ENCODE assay signal across 1 cellular context in the genomic region with DNA sequence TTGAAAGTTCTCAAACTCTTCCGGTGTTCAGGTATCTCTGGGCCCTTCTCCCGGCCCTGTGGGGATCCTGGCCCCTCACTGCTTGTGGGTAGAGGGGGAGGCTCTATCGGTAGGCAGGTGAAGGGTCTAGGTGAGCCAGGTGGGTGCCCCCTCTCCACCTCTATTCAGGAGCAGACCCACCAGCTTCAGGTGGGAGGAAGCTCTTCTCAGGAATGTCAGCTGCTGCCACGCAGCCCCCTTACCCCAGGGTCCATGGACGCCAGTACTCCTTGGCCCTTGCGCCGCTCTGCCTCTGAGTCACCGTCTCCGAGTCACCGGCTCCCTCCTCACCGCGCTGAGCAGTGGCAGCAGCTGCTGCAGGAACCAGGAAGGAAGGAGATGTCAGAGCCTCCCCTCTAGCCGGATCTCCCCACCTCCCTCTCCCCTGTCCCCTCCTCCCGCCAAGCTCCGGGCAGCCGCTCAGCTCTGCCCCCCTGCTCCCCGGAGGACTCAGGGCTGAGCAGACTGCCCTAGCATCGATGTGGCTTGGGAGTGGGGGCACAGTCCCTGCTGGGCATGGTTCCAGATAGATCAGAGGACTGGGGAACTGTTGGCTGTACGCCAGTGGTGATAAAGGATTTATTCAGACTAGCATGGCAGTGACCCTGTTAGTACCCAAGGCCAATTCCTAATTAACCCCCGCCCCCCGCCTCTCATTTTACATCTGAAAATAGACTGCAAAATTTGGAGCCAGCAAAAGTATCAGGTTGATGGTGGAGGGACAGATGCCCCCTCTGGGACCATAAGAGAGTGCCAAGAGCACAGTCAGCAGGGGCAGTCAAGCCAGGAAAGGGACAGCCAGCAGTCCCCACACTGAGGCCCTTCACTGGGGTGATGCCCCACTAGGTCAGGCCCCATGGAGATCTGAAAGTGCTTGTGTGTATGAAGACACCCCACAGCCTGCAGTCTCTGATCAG.
A peak's percentile ranks its signal among the peaks of the same experiment; 100 is the strongest.
TF ChIP-seq lines count a peak whose summit lies in the region.

Gene OSBPL7 (minus strand): TSS at position 371 of the 956 bp plus-strand sequence. CDS start 1,516 bp downstream, outside the sequence.

TF ChIP-seq in HepG2, 621 proteins besides CTCF, POLR2A, EP300 and RAD21 (continued from another document and continues in another):
- TF ChIP-seq, protein P1, sequence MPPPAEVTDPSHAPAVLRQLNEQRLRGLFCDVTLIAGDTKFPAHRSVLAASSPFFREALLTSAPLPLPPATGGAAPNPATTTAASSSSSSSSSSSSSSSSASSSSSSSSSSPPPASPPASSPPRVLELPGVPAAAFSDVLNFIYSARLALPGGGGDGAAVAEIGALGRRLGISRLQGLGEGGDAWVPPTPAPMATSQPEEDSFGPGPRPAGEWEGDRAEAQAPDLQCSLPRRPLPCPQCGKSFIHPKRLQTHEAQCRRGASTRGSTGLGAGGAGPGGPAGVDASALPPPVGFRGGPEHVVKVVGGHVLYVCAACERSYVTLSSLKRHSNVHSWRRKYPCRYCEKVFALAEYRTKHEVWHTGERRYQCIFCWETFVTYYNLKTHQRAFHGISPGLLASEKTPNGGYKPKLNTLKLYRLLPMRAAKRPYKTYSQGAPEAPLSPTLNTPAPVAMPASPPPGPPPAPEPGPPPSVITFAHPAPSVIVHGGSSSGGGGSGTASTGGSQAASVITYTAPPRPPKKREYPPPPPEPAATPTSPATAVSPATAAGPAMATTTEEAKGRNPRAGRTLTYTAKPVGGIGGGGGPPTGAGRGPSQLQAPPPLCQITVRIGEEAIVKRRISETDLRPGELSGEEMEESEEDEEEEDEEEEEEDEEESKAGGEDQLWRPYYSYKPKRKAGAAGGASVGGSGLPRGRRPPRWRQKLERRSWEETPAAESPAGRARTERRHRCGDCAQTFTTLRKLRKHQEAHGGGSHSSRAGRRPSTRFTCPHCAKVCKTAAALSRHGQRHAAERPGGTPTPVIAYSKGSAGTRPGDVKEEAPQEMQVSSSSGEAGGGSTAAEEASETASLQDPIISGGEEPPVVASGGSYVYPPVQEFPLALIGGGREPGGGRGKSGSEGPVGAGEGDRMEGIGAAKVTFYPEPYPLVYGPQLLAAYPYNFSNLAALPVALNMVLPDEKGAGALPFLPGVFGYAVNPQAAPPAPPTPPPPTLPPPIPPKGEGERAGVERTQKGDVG (CRISPR knock-in tag; IDR thresholded peaks at IDR 0.05; ENCODE audit: borderline replicate concordance), result no peak
- TF ChIP-seq, protein P2, sequence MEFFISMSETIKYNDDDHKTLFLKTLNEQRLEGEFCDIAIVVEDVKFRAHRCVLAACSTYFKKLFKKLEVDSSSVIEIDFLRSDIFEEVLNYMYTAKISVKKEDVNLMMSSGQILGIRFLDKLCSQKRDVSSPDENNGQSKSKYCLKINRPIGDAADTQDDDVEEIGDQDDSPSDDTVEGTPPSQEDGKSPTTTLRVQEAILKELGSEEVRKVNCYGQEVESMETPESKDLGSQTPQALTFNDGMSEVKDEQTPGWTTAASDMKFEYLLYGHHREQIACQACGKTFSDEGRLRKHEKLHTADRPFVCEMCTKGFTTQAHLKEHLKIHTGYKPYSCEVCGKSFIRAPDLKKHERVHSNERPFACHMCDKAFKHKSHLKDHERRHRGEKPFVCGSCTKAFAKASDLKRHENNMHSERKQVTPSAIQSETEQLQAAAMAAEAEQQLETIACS (CRISPR knock-in tag; IDR thresholded peaks at IDR 0.05), result no peak
- TF ChIP-seq SRSF1 (optimal IDR thresholded peaks at IDR 0.05; ENCODE audit: low read depth, low read length) (peak; percentile 61), PHF8 (CRISPR knock-in tag; IDR thresholded peaks at IDR 0.05) (peak; percentile 59), ONECUT2 (CRISPR knock-in tag; IDR thresholded peaks at IDR 0.05) (no peak), JDP2 (CRISPR knock-in tag; IDR thresholded peaks at IDR 0.05; ENCODE audit: borderline replicate concordance) (no peak), FOXK2 (IDR thresholded peaks at IDR 0.05) (no peak), ZNF646 (CRISPR knock-in tag; IDR thresholded peaks at IDR 0.05) (no peak), HES4 (CRISPR knock-in tag; IDR thresholded peaks at IDR 0.05; ENCODE audit: borderline replicate concordance) (no peak), ZNF512B (CRISPR knock-in tag; IDR thresholded peaks at IDR 0.05; ENCODE audit: borderline replicate concordance) (no peak), ZNF431 (CRISPR knock-in tag; IDR thresholded peaks at IDR 0.05; ENCODE audit: borderline replicate concordance, low read depth) (no peak), NFATC3 (CRISPR knock-in tag; IDR thresholded peaks at IDR 0.05) (no peak), RBAK (CRISPR knock-in tag; IDR thresholded peaks at IDR 0.05) (no peak), BORCS8-MEF2B (CRISPR knock-in tag; IDR thresholded peaks at IDR 0.05) (no peak; the same call in 1 of the 2 replicates), ZFP36 (IDR thresholded peaks at IDR 0.05; ENCODE audit: borderline replicate concordance, low read depth, low read length, partially characterized antibody) (no peak), TERF1 (CRISPR knock-in tag; IDR thresholded peaks at IDR 0.05) (no peak), ZNF878 (CRISPR knock-in tag; IDR thresholded peaks at IDR 0.05) (no peak), KIAA2018 (CRISPR knock-in tag; IDR thresholded peaks at IDR 0.05; ENCODE audit: borderline replicate concordance) (no peak)
- TF ChIP-seq, protein P3, sequence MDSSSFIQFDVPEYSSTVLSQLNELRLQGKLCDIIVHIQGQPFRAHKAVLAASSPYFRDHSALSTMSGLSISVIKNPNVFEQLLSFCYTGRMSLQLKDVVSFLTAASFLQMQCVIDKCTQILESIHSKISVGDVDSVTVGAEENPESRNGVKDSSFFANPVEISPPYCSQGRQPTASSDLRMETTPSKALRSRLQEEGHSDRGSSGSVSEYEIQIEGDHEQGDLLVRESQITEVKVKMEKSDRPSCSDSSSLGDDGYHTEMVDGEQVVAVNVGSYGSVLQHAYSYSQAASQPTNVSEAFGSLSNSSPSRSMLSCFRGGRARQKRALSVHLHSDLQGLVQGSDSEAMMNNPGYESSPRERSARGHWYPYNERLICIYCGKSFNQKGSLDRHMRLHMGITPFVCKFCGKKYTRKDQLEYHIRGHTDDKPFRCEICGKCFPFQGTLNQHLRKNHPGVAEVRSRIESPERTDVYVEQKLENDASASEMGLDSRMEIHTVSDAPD (CRISPR knock-in tag; IDR thresholded peaks at IDR 0.05), result 0 out of 2 replicates have a peak, but pooled peaks have one; percentile 58
